8 cellular contexts compared by ENCODE assay signal in genomic region chr2:173448938-173449471, GRCh38.
DNase-seq lines count a peak whose midpoint lies in the region; ATAC-seq and TF ChIP-seq lines count a peak whose summit lies in the region.

No MANE protein-coding gene starts in this region.

- POLR2A ChIA-PET in activated CD4-positive, alpha-beta T cell treated with anti-CD3 and anti-CD28 coated beads for 36 hours (lab: Charles Lee): no interaction called here

- no peaks in the 10 kb centered on the region for H3K9me3 Mint-ChIP-seq in activated CD4-positive, alpha-beta T cell treated with anti-CD3 and anti-CD28 coated beads for 36 hours (ENCODE audit: low read depth)

- no peaks in the 10 kb centered on the region for H3K27me3 ChIP-seq in duodenal mucosa (ENCODE audit: control insufficient read depth in 1 of 2, insufficient read depth in 2 of 2, low read length in 2 of 2)

- intact Hi-C loops in activated CD4-positive, alpha-beta T cell treated with anti-CD3 and anti-CD28 coated beads for 36 hours (cut with DNase I, micrococcal nuclease): loop anchor here (1.0 kb wide), 1 partner anchor 47 kb away; no protein-coding TSS in a partner anchor
- intact Hi-C loops in lower leg skin (cut with DNase I; ENCODE audit: low total_unique reads): no loop called here

- no peak overlapping the region for H3K27ac ChIP-seq in duodenal mucosa (ENCODE audit: low read depth, low read length)

- peaks cover 2% of the 10 kb centered on the region for H3K27me3 Mint-ChIP-seq in activated CD4-positive, alpha-beta T cell treated with anti-CD3 and anti-CD28 coated beads for 36 hours

- no peaks in the 10 kb centered on the region for H3K36me3 Mint-ChIP-seq in activated CD4-positive, alpha-beta T cell treated with anti-CD3 and anti-CD28 coated beads for 36 hours (ENCODE audit: low read depth)

- TF ChIP-seq CTCF in lower leg skin (IDR thresholded peaks at IDR 0.05): no peak

- peaks cover 0 to 3% of the 10 kb centered on the region in 2 donors for H3K4me1 ChIP-seq in duodenal mucosa (ENCODE audit: control insufficient read depth in 1 of 2, insufficient read depth in 2 of 2, low read length in 2 of 2)

- DNase-seq in DMS 273 treated with DMSO at 0.1 percent for 48 hours (lab: John Stamatoyannopoulos, UW): peak; percentile 91
- peak; percentile 80 for DNase-seq in HCEC 1CT
- peak; percentile 85 for DNase-seq in NCI-H446 treated with DMSO at 0.1 percent for 48 hours (lab: John Stamatoyannopoulos, UW)
- peak; percentile 81 for DNase-seq in activated CD4-positive, alpha-beta T cell treated with anti-CD3 and anti-CD28 coated beads for 36 hours
- peak; percentile 69 to 93 for DNase-seq in lower leg skin (ENCODE audit: low spot score in 2 of 2)
- DNase-seq in stimulated activated CD8-positive, alpha-beta memory T cell treated with anti-CD3 and anti-CD28 coated beads, Interleukin-15, amount 100 ng/mL, for 1 hour (ENCODE audit: low read depth): peak; percentile 24

- H3K4me3 Mint-ChIP-seq in activated CD4-positive, alpha-beta T cell treated with anti-CD3 and anti-CD28 coated beads for 36 hours: peak overlapping the region; percentile 35

- no peaks in the 10 kb centered on the region for H3K36me3 ChIP-seq in duodenal mucosa (ENCODE audit: control insufficient read depth in 1 of 2, insufficient read depth in 2 of 2, low read length in 2 of 2)

- TF ChIP-seq POLR2A in lower leg skin (IDR thresholded peaks at IDR 0.05): no peak

- H3K4me3 ChIP-seq in duodenal mucosa (ENCODE audit: low read depth in 1 of 2, low read length in 2 of 2) (peak overlapping the region; percentile 60 to 62), lower leg skin (ENCODE audit: low read depth, poor library complexity, severe bottlenecking) (no peak overlapping the region)

- peak overlapping the region; percentile 38 for H3K27ac Mint-ChIP-seq in activated CD4-positive, alpha-beta T cell treated with anti-CD3 and anti-CD28 coated beads for 36 hours

- 14 to 22% methylated on average over 16 to 17 of the region's 17 CpGs for WGBS in lower leg skin, 2 donors

- peaks cover 12% of the 10 kb centered on the region for H3K4me1 Mint-ChIP-seq in activated CD4-positive, alpha-beta T cell treated with anti-CD3 and anti-CD28 coated beads for 36 hours

- peak; percentile 74 for ATAC-seq in activated CD4-positive, alpha-beta T cell treated with anti-CD3 and anti-CD28 coated beads for 36 hours
- no peak for ATAC-seq in HG03460 (IDR thresholded peaks at IDR 0.05; ENCODE audit: unreplicated experiment)

- no peaks in the 10 kb centered on the region for H3K9me3 ChIP-seq in duodenal mucosa (ENCODE audit: control insufficient read depth in 1 of 2, low read length in 2 of 2)

- no peak overlapping the region for H3K9ac ChIP-seq in duodenal mucosa (ENCODE audit: low read depth in 1 of 2, low read length in 2 of 2)

- CTCF ChIA-PET in activated CD4-positive, alpha-beta T cell treated with anti-CD3 and anti-CD28 coated beads for 36 hours (lab: Charles Lee): interaction anchor here (0.8 to 1.7 kb wide), 7 partner anchors 9 to 582 kb away, joined by 3 to 22 read pairs (median 4); no protein-coding TSS in a partner anchor

Comparison
In these comparisons a context has a peak if more than half of its experiments do, and no peak if none do; other contexts are left out.
1. DNase-seq: peak in every context shown above with its lines; median percentile 91 in DMS 273 treated with DMSO at 0.1 percent for 48 hours; 85 in NCI-H446 treated with DMSO at 0.1 percent for 48 hours; 81 in activated CD4-positive, alpha-beta T cell treated with anti-CD3 and anti-CD28 coated beads for 36 hours; 81 in lower leg skin; 80 in HCEC 1CT; 24 in stimulated activated CD8-positive, alpha-beta memory T cell treated with anti-CD3 and anti-CD28 coated beads, Interleukin-15, amount 100 ng/mL, for 1 hour.